In the genomic region with DNA sequence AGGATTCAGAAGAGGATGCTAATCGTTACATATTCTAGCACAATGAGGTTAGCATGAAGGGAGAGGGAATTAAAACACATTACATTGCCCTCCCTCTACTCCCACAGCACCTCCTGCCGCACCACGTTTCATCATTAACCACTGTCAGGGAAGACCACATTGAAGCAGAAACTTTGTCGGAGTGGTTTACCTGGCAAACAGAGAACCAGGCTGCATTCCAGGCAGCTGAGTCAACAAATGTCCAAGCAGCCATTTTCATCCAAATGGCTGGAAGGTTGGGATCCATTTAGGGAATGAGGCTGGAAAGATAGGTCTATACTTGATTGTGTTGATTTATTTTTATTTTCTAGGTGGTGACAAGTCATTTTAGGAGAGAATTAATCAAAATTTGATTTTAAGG, we compare ENCODE assay signal across 23 cellular contexts.
DNase-seq lines count a peak whose midpoint lies in the region; ATAC-seq, FAIRE-seq and TF ChIP-seq lines count a peak whose summit lies in the region.
"Had no signal": no experiment of that assay in that cellular context is flagged by ENCODE, and none has a peak within 500 bp of the region (broad histone marks: within the 10 kb centered on the region; RNA-seq: fewer than 3 reads in every experiment).

No MANE protein-coding gene starts in this region.

- DNase-seq in COLO668 (lab: John Stamatoyannopoulos, UW; ENCODE audit: unreplicated experiment) (peak; percentile 67), LNCaP clone FGC (ENCODE audit: low read depth) (peak; percentile 46), NCI-H510A (lab: John Stamatoyannopoulos, UW) (peak; percentile 30), bronchial epithelial cell (ENCODE audit: low read depth) (peak; percentile 22), A673 (ENCODE audit: low spot score) (no peak), COLO829 (ENCODE audit: low spot score) (no peak)
- no peak for DNase-seq in central memory CD4-positive, alpha-beta T cell
- DNase-seq: activated CD4-positive, alpha-beta T cell treated with anti-CD3 and anti-CD28 coated beads, Interleukin-2, amount 10 ng/mL, durations not matched to agents 24 days and 14 days; activated CD8-positive, alpha-beta memory T cell treated with anti-CD3 and anti-CD28 coated beads, Interleukin-2, amount 10 ng/mL, durations not matched to agents 7 days and 5 days; C1 segment of cervical spinal cord; foreskin keratinocyte; GDM1; immature natural killer cell; MM.1S; mucosa of descending colon; NCI-H2171; nephron progenitor cell; Peyer's patch; right lobe of liver; upper lobe of left lung had no signal

- H3K27me3 ChIP-seq in bronchial epithelial cell (ENCODE audit: control insufficient read depth, insufficient read depth, low read length) (no peaks in the 10 kb centered on the region), A673 (replicated peaks; ENCODE audit: insufficient read depth, low read depth, low read length, poor library complexity) (no peaks in the 10 kb centered on the region)
- H3K27me3 ChIP-seq: Peyer's patch, right lobe of liver, upper lobe of left lung had no signal

- no peak for TF ChIP-seq CTCF in LNCaP clone FGC (IDR thresholded peaks at IDR 0.05; ENCODE audit: control insufficient read depth, extremely low read depth, insufficient read depth)
- no peak for TF ChIP-seq CTCF in bronchial epithelial cell (IDR thresholded peaks at IDR 0.05; ENCODE audit: insufficient read depth, low read length, severe bottlenecking)
- TF ChIP-seq CTCF in A673 (conservative IDR thresholded peaks at IDR 0.05; ENCODE audit: low read depth, low read length): no peak

- no peak overlapping the region for H3K27ac ChIP-seq in A673 (ENCODE audit: low read depth, low read length, poor library complexity, severe bottlenecking)
- H3K27ac ChIP-seq: foreskin keratinocyte, Peyer's patch, right lobe of liver, upper lobe of left lung had no signal

- no peak for ATAC-seq in HG02571 (IDR thresholded peaks at IDR 0.05; ENCODE audit: unreplicated experiment)
- ATAC-seq: activated CD8-positive, alpha-beta memory T cell treated with anti-CD3 and anti-CD28 coated beads, Interleukin-2, amount 10 ng/mL, durations not matched to agents 7 days and 5 days; foreskin keratinocyte; mucosa of descending colon had no signal

- intact Hi-C loops in A673 (cut with micrococcal nuclease; ENCODE audit: unreplicated experiment): no loop called here

- no peaks in the 10 kb centered on the region for H3K4me1 ChIP-seq in A673 (ENCODE audit: insufficient read depth, low read length, poor library complexity, severe bottlenecking)
- H3K4me1 ChIP-seq: foreskin keratinocyte, Peyer's patch, right lobe of liver, upper lobe of left lung had no signal

- POLR2A ChIA-PET in A673 (lab: Charles Lee; ENCODE audit: low non-redundant PET): no interaction called here

- H3K4me3 ChIP-seq in LNCaP clone FGC (ENCODE audit: low read depth, low read length) (no peak overlapping the region), bronchial epithelial cell (ENCODE audit: low read depth, low read length) (no peak overlapping the region), A673 (ENCODE audit: low read depth, low read length, poor library complexity, severe bottlenecking) (no peak overlapping the region)
- H3K4me3 ChIP-seq: mucosa of descending colon, Peyer's patch, right lobe of liver, upper lobe of left lung had no signal

- no peak for FAIRE-seq in bronchial epithelial cell (lab: Jason Lieb, UNC)
- FAIRE-seq: astrocyte, H54 had no signal

- no TSS peak for BruUV-seq in A673 (replicated peaks; lab: Mats Ljungman, UMichigan)

- CTCF ChIA-PET in A673 (lab: Charles Lee): no interaction called here

- no peaks in the 10 kb centered on the region for H3K9me3 ChIP-seq in A673 (ENCODE audit: low read depth, low read length, poor library complexity, severe bottlenecking)
- H3K9me3 ChIP-seq: mucosa of descending colon, Peyer's patch, right lobe of liver, upper lobe of left lung had no signal

- H3K36me3 ChIP-seq in bronchial epithelial cell (ENCODE audit: control insufficient read depth, insufficient read depth, low read length) (no peaks in the 10 kb centered on the region), A673 (ENCODE audit: insufficient read depth, low read length, poor library complexity, severe bottlenecking) (no peaks in the 10 kb centered on the region)
- H3K36me3 ChIP-seq: Peyer's patch, right lobe of liver, upper lobe of left lung had no signal

Comparison
In these comparisons a context has a peak if more than half of its experiments do, and no peak if none do; other contexts are left out.
1. DNase-seq: peak in COLO668 (single experiment), LNCaP clone FGC (single experiment), NCI-H510A (single experiment) and bronchial epithelial cell (single experiment); none in A673 (single experiment), central memory CD4-positive, alpha-beta T cell (single experiment) and COLO829 (single experiment).